In the genomic region with DNA sequence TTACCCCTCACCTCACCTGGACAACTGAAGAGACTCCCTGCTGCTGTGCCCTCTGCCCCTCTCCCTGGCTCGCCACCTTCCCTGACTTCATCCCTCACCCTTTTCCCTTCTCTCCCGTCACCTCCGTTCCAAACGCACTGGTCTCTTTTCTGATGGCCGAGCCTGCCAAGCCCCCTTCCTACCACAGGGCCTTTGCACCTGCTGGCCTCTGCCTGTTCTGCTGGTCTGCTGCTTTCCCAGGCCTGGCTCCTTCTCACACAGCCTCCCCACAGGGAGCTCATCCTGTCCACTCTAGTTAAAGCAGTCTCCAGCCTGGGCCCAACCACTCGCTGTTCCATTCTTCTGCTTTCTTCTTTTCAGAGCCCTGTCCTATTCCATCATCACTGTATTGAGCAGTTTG, we compare ENCODE assay signal across 17 cellular contexts. TPM values are rescaled to one million over a fixed set of nuclear protein-coding genes. Genes with fewer than 3 reads are reported as not detected.
DNase-seq lines count a peak whose midpoint lies in the region; ATAC-seq and TF ChIP-seq lines count a peak whose summit lies in the region.
"Had no signal": no experiment of that assay in that cellular context is flagged by ENCODE, and none has a peak within 500 bp of the region (broad histone marks: within the 10 kb centered on the region; RNA-seq: fewer than 3 reads in every experiment).

No MANE protein-coding gene starts in this region.

- H3K4me3 Mint-ChIP-seq in natural killer cell treated with Interleukin-12 subunit alpha and Interleukin-12 subunit beta and Interleukin-15 and Interleukin-18, amount 100 ng/mL, for 72 hours = no peak overlapping the region
- no peak overlapping the region for H3K4me3 Mint-ChIP-seq in natural killer cell
- no peak overlapping the region for H3K4me3 Mint-ChIP-seq in neural crest cell

- H3K9me3 Mint-ChIP-seq in natural killer cell treated with Interleukin-12 subunit alpha and Interleukin-12 subunit beta and Interleukin-15 and Interleukin-18, amount 100 ng/mL, for 72 hours = no peaks in the 10 kb centered on the region
- H3K9me3 Mint-ChIP-seq in natural killer cell (no peaks in the 10 kb centered on the region), neural crest cell (no peaks in the 10 kb centered on the region)

- H3K9me3 ChIP-seq in HAP-1 = no peaks in the 10 kb centered on the region

- H3K36me3 Mint-ChIP-seq in natural killer cell treated with Interleukin-12 subunit alpha and Interleukin-12 subunit beta and Interleukin-15 and Interleukin-18, amount 100 ng/mL, for 72 hours = peaks cover 8% of the 10 kb centered on the region
- H3K36me3 Mint-ChIP-seq in natural killer cell (peaks cover 21% of the 10 kb centered on the region), neural crest cell (ENCODE audit: low read depth) (peaks cover 7% of the 10 kb centered on the region)

- H3K27ac ChIP-seq in cingulate gyrus (ENCODE audit: low read depth, low read length) = peak overlapping the region; percentile 98

- peak; percentile 31 for DNase-seq in natural killer cell treated with Interleukin-12 subunit alpha and Interleukin-12 subunit beta and Interleukin-15 and Interleukin-18, amount 100 ng/mL, for 72 hours (ENCODE audit: low spot score)
- DNase-seq in natural killer cell (no peak), neural crest cell (ENCODE audit: low read depth, low spot score) (no peak), HAP-1 (ENCODE audit: low spot score in 2 of 2) (no peak), GM19238 (ENCODE audit: insufficient read length, low spot score) (no peak), T-helper 2 cell (no peak)
- DNase-seq: GF-D8, GOT3, IMR-90, Kasumi-1, MM.1S, NCI-H1092 treated with DMSO at 0.1 percent for 48 hours, NCI-H2107, NCI-H226, NCI-H524 treated with DMSO at 0.1 percent for 48 hours, SHP77 treated with DMSO at 0.1 percent for 48 hours had no signal

- TF ChIP-seq CTCF in natural killer cell (IDR thresholded peaks at IDR 0.05) (no peak), neural crest cell (conservative IDR thresholded peaks at IDR 0.05) (no peak)

- H3K4me1 Mint-ChIP-seq in natural killer cell treated with Interleukin-12 subunit alpha and Interleukin-12 subunit beta and Interleukin-15 and Interleukin-18, amount 100 ng/mL, for 72 hours (ENCODE audit: low read depth in 2 of 2) = peaks cover 8 to 11% of the 10 kb centered on the region in 2 donors
- H3K4me1 Mint-ChIP-seq in natural killer cell (peaks cover 21 to 23% of the 10 kb centered on the region in 2 donors), neural crest cell (peaks cover 22% of the 10 kb centered on the region)

- intact Hi-C loops in natural killer cell (cut with micrococcal nuclease) = no loop called here

- in situ Hi-C loops in HAP-1 (cut with MboI; ENCODE audit: low sequenced_read_pairs) = no loop called here

- H3K27me3 Mint-ChIP-seq in natural killer cell treated with Interleukin-12 subunit alpha and Interleukin-12 subunit beta and Interleukin-15 and Interleukin-18, amount 100 ng/mL, for 72 hours = no peaks in the 10 kb centered on the region
- H3K27me3 Mint-ChIP-seq in natural killer cell (ENCODE audit: low read depth in 2 of 2) (no peaks in the 10 kb centered on the region), neural crest cell (ENCODE audit: low read depth) (no peaks in the 10 kb centered on the region)

- 0 out of 2 replicates have a peak, but pooled peaks cover 2% of the 10 kb centered on the region for H3K36me3 ChIP-seq in HAP-1 (replicated peaks)

- peak overlapping the region in 1 of 2 donors; percentile 8 for H3K27ac Mint-ChIP-seq in natural killer cell treated with Interleukin-12 subunit alpha and Interleukin-12 subunit beta and Interleukin-15 and Interleukin-18, amount 100 ng/mL, for 72 hours
- H3K27ac Mint-ChIP-seq in natural killer cell (no peak overlapping the region), neural crest cell (ENCODE audit: unreplicated experiment) (peak overlapping the region; percentile 90)

- no peaks in the 10 kb centered on the region for H3K27me3 ChIP-seq in HAP-1 (ENCODE audit: low read depth)

- H3K4me3 ChIP-seq in HAP-1 = no peak overlapping the region

- no peaks in the 10 kb centered on the region for H3K4me1 ChIP-seq in HAP-1

- ATAC-seq in natural killer cell treated with Interleukin-12 subunit alpha and Interleukin-12 subunit beta and Interleukin-15 and Interleukin-18, amount 100 ng/mL, for 72 hours = no peak
- no peak for ATAC-seq in natural killer cell

RNA-seq across cellular contexts. Expression of a gene that starts 34.6 kb away (rescaled TPM):
- total RNA-seq in natural killer cell treated with Interleukin-12 subunit alpha and Interleukin-12 subunit beta and Interleukin-15 and Interleukin-18, amount 100 ng/mL, for 72 hours = 10 to 100 TPM; 46.9 to 77.8 TPM
- total RNA-seq in natural killer cell (10 to 100 TPM; 49.9 to 70.6 (median 60.9) TPM), neural crest cell (35.3 and 42.6 TPM in 2 replicates)
